Comparison of ENCODE assay signal across 15 cellular contexts in genomic region chr21:20627594-20627993, GRCh38.
"Had no signal": no experiment of that assay in that cellular context is flagged by ENCODE, and none has a peak within 500 bp of the region (broad histone marks: within the 10 kb centered on the region; RNA-seq: fewer than 3 reads in every experiment).

No MANE protein-coding gene starts in this region.

- H3K27ac ChIP-seq: foreskin keratinocyte, right atrium auricular region, stomach, thoracic aorta, transverse colon had no signal

- DNase-seq: dermis blood vessel endothelial cell; erythroblast; foreskin keratinocyte; hippocampal formation; kidney glomerular epithelial cell; naive thymus-derived CD4-positive, alpha-beta T cell; nephron progenitor cell; small intestine; stimulated activated CD4-positive, alpha-beta T cell treated with anti-CD3 and anti-CD28 coated beads, Interleukin-12 subunit alpha, Interleukin-12 subunit beta, amount 100 ng/mL, for 4 hours; stimulated activated naive CD4-positive, alpha-beta T cell; stomach; substantia nigra; transverse colon had no signal

- H3K4me3 ChIP-seq: right atrium auricular region, stomach, thoracic aorta, transverse colon had no signal

- H3K27me3 ChIP-seq: foreskin keratinocyte, right atrium auricular region, stomach, transverse colon had no signal

- H3K4me1 ChIP-seq: foreskin keratinocyte, right atrium auricular region, stomach, transverse colon had no signal

- H3K9me3 ChIP-seq: thoracic aorta had no signal

- ATAC-seq: foreskin keratinocyte; naive thymus-derived CD4-positive, alpha-beta T cell had no signal

- H3K36me3 ChIP-seq: right atrium auricular region, stomach, thoracic aorta, transverse colon had no signal
